Comparison of ENCODE assay signal across 26 cellular contexts in genomic region chr5:10275991-10276390, GRCh38. TPM values are rescaled to one million over a fixed set of nuclear protein-coding genes. Genes with fewer than 3 reads are reported as not detected.
DNase-seq lines count a peak whose midpoint lies in the region; ATAC-seq and TF ChIP-seq lines count a peak whose summit lies in the region.
"Had no signal": no experiment of that assay in that cellular context is flagged by ENCODE, and none has a peak within 500 bp of the region (broad histone marks: within the 10 kb centered on the region; RNA-seq: fewer than 3 reads in every experiment).

No MANE protein-coding gene starts in this region.

- no peak overlapping the region for H3K9ac ChIP-seq in BLaER1 treated with 17β-estradiol and CSF1 and Interleukin-3, amounts not matched to agents 10 nM and 100 nM
- peak overlapping the region; percentile 4 for H3K9ac ChIP-seq in iPS-15b (ENCODE audit: low read depth, low read length)

- H3K36me3 Mint-ChIP-seq in T-helper 2 cell treated with Interferon-gamma antibody and Interleukin-4, amounts not matched to agents 5 μg/mL and 100 μg/mL, for 36 hours (ENCODE audit: low read depth): no peaks in the 10 kb centered on the region
- H3K36me3 Mint-ChIP-seq: activated naive CD4-positive, alpha-beta T cell treated with anti-CD3 and anti-CD28 coated beads, Interleukin-2, amount 50 U/mL, for 24 hours had no signal

- DNase-seq in RWPE2 (ENCODE audit: low spot score) (peak; percentile 9), myocyte (ENCODE audit: low read depth) (peak; percentile 31), middle frontal gyrus (ENCODE audit: extremely low spot score, low spot score) (no peak), breast epithelium (ENCODE audit: low spot score in 2 of 2) (no peak)
- DNase-seq in activated CD4-positive, alpha-beta T cell treated with anti-CD3 and anti-CD28 coated beads for 1 hour: no peak
- DNase-seq in T-helper 2 cell treated with Interferon-gamma antibody and Interleukin-4, amounts not matched to agents 5 μg/mL and 100 μg/mL, for 36 hours (ENCODE audit: low spot score): no peak
- DNase-seq: activated CD4-positive, alpha-beta T cell treated with anti-CD3 and anti-CD28 coated beads, Interleukin-2, amount 10 ng/mL, durations not matched to agents 7 days and 5 days; amygdala; effector memory CD8-positive, alpha-beta T cell; foreskin fibroblast; GDM1; Karpas-422; naive thymus-derived CD4-positive, alpha-beta T cell; NCI-H1436 treated with DMSO at 0.1 percent for 48 hours; NCI-H2107; NK-92 treated with Interleukin-12 subunit alpha and Interleukin-12 subunit beta, amount 100 ng/mL, for 24 hours; occipital lobe; PC-9; SHP77 treated with DMSO at 0.1 percent for 48 hours; stimulated activated naive CD4-positive, alpha-beta T cell treated with Interleukin-2 at 50 U/mL for 16 hours had no signal

- no peak overlapping the region for H3K4me3 Mint-ChIP-seq in T-helper 2 cell treated with Interferon-gamma antibody and Interleukin-4, amounts not matched to agents 5 μg/mL and 100 μg/mL, for 36 hours
- H3K4me3 Mint-ChIP-seq: activated CD4-positive, alpha-beta T cell treated with anti-CD3 and anti-CD28 coated beads, Interleukin-2, amount 10 ng/mL, durations not matched to agents 7 days and 5 days; activated naive CD4-positive, alpha-beta T cell treated with anti-CD3 and anti-CD28 coated beads, Interleukin-2, amount 50 U/mL, for 24 hours; effector memory CD8-positive, alpha-beta T cell had no signal

- H3K4me1 ChIP-seq in BLaER1 treated with 17β-estradiol and CSF1 and Interleukin-3, amounts not matched to agents 10 nM and 100 nM: peaks cover 6 to 33% (median 24%) of the 10 kb centered on the region in 10 experiments; a peak in 18 of 20 replicates
- H3K4me1 ChIP-seq in RWPE2 (ENCODE audit: insufficient read depth, poor library complexity, severe bottlenecking): peaks cover 5% of the 10 kb centered on the region
- H3K4me1 ChIP-seq in iPS-15b (ENCODE audit: control insufficient read depth, insufficient read depth, low read length): no peaks in the 10 kb centered on the region
- H3K4me1 ChIP-seq in breast epithelium: no peaks in the 10 kb centered on the region

- no peaks in the 10 kb centered on the region; a peak in 1 of 22 replicates for H4K20me1 ChIP-seq in BLaER1 treated with 17β-estradiol and CSF1 and Interleukin-3, amounts not matched to agents 10 nM and 100 nM

- peaks cover 7 to 18% (median 10%) of the 10 kb centered on the region in 11 experiments; a peak in 21 of 22 replicates for H3K9me3 ChIP-seq in BLaER1 treated with 17β-estradiol and CSF1 and Interleukin-3, amounts not matched to agents 10 nM and 100 nM (replicated peaks in 1 of 11)
- H3K9me3 ChIP-seq in RWPE2 (ENCODE audit: severe bottlenecking): no peaks in the 10 kb centered on the region
- H3K9me3 ChIP-seq in iPS-15b (ENCODE audit: control insufficient read depth, insufficient read depth, low read length): no peaks in the 10 kb centered on the region
- no peaks in the 10 kb centered on the region for H3K9me3 ChIP-seq in breast epithelium
- H3K9me3 ChIP-seq: thoracic aorta had no signal

- H3K27ac Mint-ChIP-seq in T-helper 2 cell treated with Interferon-gamma antibody and Interleukin-4, amounts not matched to agents 5 μg/mL and 100 μg/mL, for 36 hours: no peak overlapping the region
- H3K27ac Mint-ChIP-seq: activated CD4-positive, alpha-beta T cell treated with anti-CD3 and anti-CD28 coated beads, Interleukin-2, amount 10 ng/mL, durations not matched to agents 7 days and 5 days; activated naive CD4-positive, alpha-beta T cell treated with anti-CD3 and anti-CD28 coated beads, Interleukin-2, amount 50 U/mL, for 24 hours; effector memory CD8-positive, alpha-beta T cell had no signal

- ATAC-seq in RWPE2 (ENCODE audit: low read depth): no peak
- ATAC-seq: effector memory CD8-positive, alpha-beta T cell; naive thymus-derived CD4-positive, alpha-beta T cell had no signal

- no peaks in the 10 kb centered on the region for H3K9me3 Mint-ChIP-seq in T-helper 2 cell treated with Interferon-gamma antibody and Interleukin-4, amounts not matched to agents 5 μg/mL and 100 μg/mL, for 36 hours
- H3K9me3 Mint-ChIP-seq: activated naive CD4-positive, alpha-beta T cell treated with anti-CD3 and anti-CD28 coated beads, Interleukin-2, amount 50 U/mL, for 24 hours; effector memory CD8-positive, alpha-beta T cell had no signal

- no peaks in the 10 kb centered on the region for H3K36me3 ChIP-seq in BLaER1 treated with 17β-estradiol and CSF1 and Interleukin-3, amounts not matched to agents 10 nM and 100 nM
- H3K36me3 ChIP-seq in RWPE2 (ENCODE audit: low read depth) (no peaks in the 10 kb centered on the region), iPS-15b (ENCODE audit: control insufficient read depth, insufficient read depth, low read length) (no peaks in the 10 kb centered on the region), breast epithelium (no peaks in the 10 kb centered on the region)
- H3K36me3 ChIP-seq: thoracic aorta had no signal

- no peak overlapping the region for H3K4me3 ChIP-seq in BLaER1 treated with 17β-estradiol and CSF1 and Interleukin-3, amounts not matched to agents 10 nM and 100 nM
- H3K4me3 ChIP-seq in RWPE2 (ENCODE audit: severe bottlenecking) (no peak overlapping the region), iPS-15b (ENCODE audit: low read depth, low read length) (no peak overlapping the region), breast epithelium (no peak overlapping the region)
- H3K4me3 ChIP-seq: coronary artery, PC-9, thoracic aorta had no signal

- intact Hi-C loops in breast epithelium (cut with DNase I; ENCODE audit: low total_unique reads): no loop called here

- H3K4me1 Mint-ChIP-seq in T-helper 2 cell treated with Interferon-gamma antibody and Interleukin-4, amounts not matched to agents 5 μg/mL and 100 μg/mL, for 36 hours (ENCODE audit: low read depth): peaks cover 14% of the 10 kb centered on the region

- peaks cover 5% of the 10 kb centered on the region for H3K27me3 Mint-ChIP-seq in T-helper 2 cell treated with Interferon-gamma antibody and Interleukin-4, amounts not matched to agents 5 μg/mL and 100 μg/mL, for 36 hours (ENCODE audit: low read depth)
- H3K27me3 Mint-ChIP-seq: activated naive CD4-positive, alpha-beta T cell treated with anti-CD3 and anti-CD28 coated beads, Interleukin-2, amount 50 U/mL, for 24 hours had no signal

- H3K27ac ChIP-seq in BLaER1 treated with 17β-estradiol and CSF1 and Interleukin-3, amounts not matched to agents 10 nM and 100 nM: no peak overlapping the region
- H3K27ac ChIP-seq in RWPE2 (ENCODE audit: poor library complexity, severe bottlenecking) (no peak overlapping the region), breast epithelium (no peak overlapping the region)
- H3K27ac ChIP-seq: coronary artery, PC-9, thoracic aorta, VCaP had no signal

- no peaks in the 10 kb centered on the region for H3K27me3 ChIP-seq in BLaER1 treated with 17β-estradiol and CSF1 and Interleukin-3, amounts not matched to agents 10 nM and 100 nM
- no peaks in the 10 kb centered on the region for H3K27me3 ChIP-seq in RWPE2 (ENCODE audit: insufficient read depth, poor library complexity, severe bottlenecking)
- H3K27me3 ChIP-seq in iPS-15b (ENCODE audit: control insufficient read depth, insufficient read depth, low read length): no peaks in the 10 kb centered on the region
- no peaks in the 10 kb centered on the region for H3K27me3 ChIP-seq in breast epithelium

- TF ChIP-seq CTCF in RWPE2 (IDR thresholded peaks at IDR 0.05; ENCODE audit: poor library complexity, severe bottlenecking): no peak
- TF ChIP-seq CTCF in breast epithelium (IDR thresholded peaks at IDR 0.05): no peak

- no peak for TF ChIP-seq POLR2A in breast epithelium (IDR thresholded peaks at IDR 0.05)

- H3K4me2 ChIP-seq in BLaER1 treated with 17β-estradiol and CSF1 and Interleukin-3, amounts not matched to agents 10 nM and 100 nM: peak overlapping the region in 8 of 11 experiments; percentile 12 to 58 (median 50); a peak in 13 of 22 replicates
- H3K4me2 ChIP-seq: PC-9 had no signal

RNA-seq across cellular contexts. Expression of gene CCT5, which starts 25.9 kb away (rescaled TPM):
- total RNA-seq in myocyte (340 and 378 TPM in 2 replicates), breast epithelium (100 to 1,000 TPM; 151 to 208 (median 180) TPM)
- polyA plus RNA-seq in myocyte (2012): 222 TPM

RNA-seq across cellular contexts. Expression of gene ATPSCKMT, which starts 26.3 kb away (rescaled TPM):
- total RNA-seq in myocyte: 31.4 and 32.8 TPM in 2 replicates
- 17.3 TPM for polyA plus RNA-seq in myocyte (2012)
- 10 to 100 TPM; 15.1 to 23.9 (median 15.7) TPM for total RNA-seq in breast epithelium

RNA-seq across cellular contexts. Expression of gene CMBL, which starts 31.7 kb away (rescaled TPM):
- total RNA-seq in myocyte (2.0 TPM in 2 replicates), breast epithelium (1 to 10 TPM; 8.2 to 9.4 (median 9.2) TPM)
- 12.7 TPM for polyA plus RNA-seq in myocyte (2012)

Comparison
In these comparisons a context has a peak if more than half of its experiments do, and no peak if none do; other contexts are left out.
1. DNase-seq: peak in RWPE2 (single experiment) and myocyte (single experiment); none in middle frontal gyrus (single experiment), breast epithelium (0 of 2), activated CD4-positive, alpha-beta T cell treated with anti-CD3 and anti-CD28 coated beads for 1 hour (single experiment) and T-helper 2 cell treated with Interferon-gamma antibody and Interleukin-4, amounts not matched to agents 5 μg/mL and 100 μg/mL, for 36 hours (single experiment).